1 cellular context compared by ENCODE assay signal in genomic region chr4:112518675-112519074, GRCh38.
TF ChIP-seq lines count a peak whose summit lies in the region.

No MANE protein-coding gene starts in this region.

TF ChIP-seq in GM12878, 131 proteins besides CTCF, POLR2A, EP300 and RAD21 (continued from another document):
- TF ChIP-seq ZBTB33 (IDR thresholded peaks at IDR 0.05) (no peak), DPF2 (IDR thresholded peaks at IDR 0.05) (no peak), JUND (IDR thresholded peaks at IDR 0.05; ENCODE audit: low read depth, low read length) (no peak), STAT1 (conservative IDR thresholded peaks at IDR 0.05) (no peak), SIX5 (IDR thresholded peaks at IDR 0.05; ENCODE audit: low read depth, low read length, severe bottlenecking) (no peak), TARDBP (IDR thresholded peaks at IDR 0.05; ENCODE audit: borderline replicate concordance) (no peak), LARP7 (IDR thresholded peaks at IDR 0.05) (no peak)
